10 cellular contexts compared by ENCODE assay signal in the genomic region with DNA sequence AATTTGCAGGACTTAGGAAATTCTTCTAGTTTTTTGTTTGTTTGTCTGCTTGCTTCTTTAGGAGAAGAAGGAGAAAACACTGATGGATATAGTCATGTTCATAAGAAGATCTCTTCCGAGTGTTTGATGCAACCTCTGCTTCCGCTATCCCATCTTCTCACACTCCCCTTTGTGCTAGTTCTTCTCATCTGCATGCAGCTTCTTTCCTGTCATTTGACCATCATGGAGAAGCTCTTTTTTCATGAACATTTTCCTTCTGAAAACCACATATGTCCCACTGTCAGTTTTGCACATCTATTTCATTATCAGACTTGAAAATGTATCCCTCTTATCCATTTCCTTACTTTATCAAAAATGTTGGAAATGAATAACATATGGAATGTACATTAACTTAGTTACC.
DNase-seq lines count a peak whose midpoint lies in the region; ATAC-seq and TF ChIP-seq lines count a peak whose summit lies in the region.
"Had no signal": no experiment of that assay in that cellular context is flagged by ENCODE, and none has a peak within 500 bp of the region (broad histone marks: within the 10 kb centered on the region; RNA-seq: fewer than 3 reads in every experiment).

No MANE protein-coding gene starts in this region.

- no peaks in the 10 kb centered on the region for H3K36me3 ChIP-seq in CD8-positive, alpha-beta memory T cell (ENCODE audit: insufficient read depth, low read length)
- no peaks in the 10 kb centered on the region for H3K36me3 ChIP-seq in ascending aorta

- intact Hi-C loops in activated T-helper 1 cell treated with anti-CD3 and anti-CD28 coated beads, Interleukin-12 subunit alpha, Interleukin-12 subunit beta, Interleukin-2, Interleukin-4 antibody, amounts not matched to agents 30 ng/mL and 10 ng/mL and 1 ng/mL, durations not matched to agents 14 hours and 24 hours and 36 hours (cut with micrococcal nuclease) = loop anchor here (2.0 to 10.0 kb wide), 7 partner anchors 32 to 1138 kb away; a partner anchor contains a TSS
- intact Hi-C loops in natural killer cell (cut with micrococcal nuclease) (loop anchor here (1.0 to 5.0 kb wide), 9 partner anchors 45 to 330 kb away; no protein-coding TSS in a partner anchor), ascending aorta (cut with DNase I) (no loop called here)

- POLR2A ChIA-PET in CD8-positive, alpha-beta memory T cell (lab: Charles Lee) = interaction anchor here (1.0 to 2.8 kb wide), 2 partner anchors 482 to 484 kb away, joined by 4 to 14 read pairs; a partner anchor contains a TSS

- no peaks in the 10 kb centered on the region for H3K9me3 ChIP-seq in CD8-positive, alpha-beta memory T cell (ENCODE audit: low read length)
- H3K9me3 ChIP-seq in ascending aorta = no peaks in the 10 kb centered on the region

- peaks cover 52% of the 10 kb centered on the region for H3K4me1 ChIP-seq in CD8-positive, alpha-beta memory T cell (ENCODE audit: insufficient read depth, low read length)
- no peaks in the 10 kb centered on the region for H3K4me1 ChIP-seq in ascending aorta

- H3K27ac Mint-ChIP-seq in CD8-positive, alpha-beta memory T cell = peak overlapping the region in 7 of 8 donors; percentile 58 to 93 (median 80)
- peak overlapping the region; percentile 82 for H3K27ac Mint-ChIP-seq in activated T-helper 1 cell treated with anti-CD3 and anti-CD28 coated beads, Interleukin-12 subunit alpha, Interleukin-12 subunit beta, Interleukin-2, Interleukin-4 antibody, amounts not matched to agents 30 ng/mL and 10 ng/mL and 1 ng/mL, durations not matched to agents 14 hours and 24 hours and 36 hours
- peak overlapping the region; percentile 96 to 98 for H3K27ac Mint-ChIP-seq in natural killer cell
- H3K27ac Mint-ChIP-seq: WTC11 had no signal

- no peak overlapping the region for H3K27ac ChIP-seq in CD8-positive, alpha-beta memory T cell (ENCODE audit: low read depth, low read length)
- no peak overlapping the region for H3K27ac ChIP-seq in ascending aorta

- peaks cover 57 to 63% (median 61%) of the 10 kb centered on the region in 3 donors for H3K4me1 Mint-ChIP-seq in CD8-positive, alpha-beta memory T cell
- H3K4me1 Mint-ChIP-seq in activated T-helper 1 cell treated with anti-CD3 and anti-CD28 coated beads, Interleukin-12 subunit alpha, Interleukin-12 subunit beta, Interleukin-2, Interleukin-4 antibody, amounts not matched to agents 30 ng/mL and 10 ng/mL and 1 ng/mL, durations not matched to agents 14 hours and 24 hours and 36 hours (ENCODE audit: low read depth) = peaks cover 58% of the 10 kb centered on the region
- peaks cover 56 to 64% of the 10 kb centered on the region in 2 donors for H3K4me1 Mint-ChIP-seq in natural killer cell

- H3K36me3 Mint-ChIP-seq in CD8-positive, alpha-beta memory T cell = no peaks in the 10 kb centered on the region
- H3K36me3 Mint-ChIP-seq in activated T-helper 1 cell treated with anti-CD3 and anti-CD28 coated beads, Interleukin-12 subunit alpha, Interleukin-12 subunit beta, Interleukin-2, Interleukin-4 antibody, amounts not matched to agents 30 ng/mL and 10 ng/mL and 1 ng/mL, durations not matched to agents 14 hours and 24 hours and 36 hours (ENCODE audit: low read depth) = peaks cover 10% of the 10 kb centered on the region
- H3K36me3 Mint-ChIP-seq in natural killer cell = no peaks in the 10 kb centered on the region
- H3K36me3 Mint-ChIP-seq: WTC11 had no signal

- no peak for DNase-seq in CD8-positive, alpha-beta memory T cell
- peak; percentile 94 to 96 for DNase-seq in Kasumi-1 (lab: John Stamatoyannopoulos, UW)
- no peak for DNase-seq in activated T-helper 1 cell treated with anti-CD3 and anti-CD28 coated beads, Interleukin-12 subunit alpha, Interleukin-12 subunit beta, Interleukin-2, Interleukin-4 antibody, amounts not matched to agents 30 ng/mL and 10 ng/mL and 1 ng/mL, durations not matched to agents 14 hours and 24 hours and 36 hours (ENCODE audit: low spot score)
- DNase-seq in natural killer cell = no peak
- DNase-seq in OCI-M2 (lab: John Stamatoyannopoulos, UW; ENCODE audit: unreplicated experiment) = no peak
- no peak for DNase-seq in ascending aorta (ENCODE audit: low spot score in 2 of 2)
- DNase-seq: NCI-H345, occipital lobe had no signal

- H3K4me3 ChIP-seq in CD8-positive, alpha-beta memory T cell (ENCODE audit: low read length) = peak overlapping the region; percentile 31
- no peak overlapping the region for H3K4me3 ChIP-seq in ascending aorta

- no peak for ATAC-seq in natural killer cell
- ATAC-seq in GM19324 (IDR thresholded peaks at IDR 0.05; ENCODE audit: low FRiP score, unreplicated experiment) = no peak

- no peaks in the 10 kb centered on the region for H3K27me3 ChIP-seq in CD8-positive, alpha-beta memory T cell (ENCODE audit: insufficient read depth, low read length, poor library complexity, severe bottlenecking)
- H3K27me3 ChIP-seq in ascending aorta = no peaks in the 10 kb centered on the region

- H3K27me3 Mint-ChIP-seq in CD8-positive, alpha-beta memory T cell = no peaks in the 10 kb centered on the region
- no peaks in the 10 kb centered on the region for H3K27me3 Mint-ChIP-seq in activated T-helper 1 cell treated with anti-CD3 and anti-CD28 coated beads, Interleukin-12 subunit alpha, Interleukin-12 subunit beta, Interleukin-2, Interleukin-4 antibody, amounts not matched to agents 30 ng/mL and 10 ng/mL and 1 ng/mL, durations not matched to agents 14 hours and 24 hours and 36 hours (ENCODE audit: insufficient read depth)
- no peaks in the 10 kb centered on the region for H3K27me3 Mint-ChIP-seq in natural killer cell (ENCODE audit: low read depth in 2 of 2)

- no peak for TF ChIP-seq CTCF in natural killer cell (IDR thresholded peaks at IDR 0.05)
- no peak for TF ChIP-seq CTCF in ascending aorta (IDR thresholded peaks at IDR 0.05)

- peak overlapping the region; percentile 60 to 91 (median 80) for H3K4me3 Mint-ChIP-seq in CD8-positive, alpha-beta memory T cell
- H3K4me3 Mint-ChIP-seq in activated T-helper 1 cell treated with anti-CD3 and anti-CD28 coated beads, Interleukin-12 subunit alpha, Interleukin-12 subunit beta, Interleukin-2, Interleukin-4 antibody, amounts not matched to agents 30 ng/mL and 10 ng/mL and 1 ng/mL, durations not matched to agents 14 hours and 24 hours and 36 hours = peak overlapping the region; percentile 68
- peak overlapping the region; percentile 87 for H3K4me3 Mint-ChIP-seq in natural killer cell
- H3K4me3 Mint-ChIP-seq: WTC11 had no signal

- CTCF ChIA-PET in CD8-positive, alpha-beta memory T cell (lab: Charles Lee) = interaction anchor here (0.7 to 2.9 kb wide), 6 partner anchors 8 to 490 kb away, joined by 3 to 27 read pairs (median 5); a partner anchor contains a TSS

- no peaks in the 10 kb centered on the region for H3K9me3 Mint-ChIP-seq in CD8-positive, alpha-beta memory T cell
- H3K9me3 Mint-ChIP-seq in activated T-helper 1 cell treated with anti-CD3 and anti-CD28 coated beads, Interleukin-12 subunit alpha, Interleukin-12 subunit beta, Interleukin-2, Interleukin-4 antibody, amounts not matched to agents 30 ng/mL and 10 ng/mL and 1 ng/mL, durations not matched to agents 14 hours and 24 hours and 36 hours = peaks cover 15% of the 10 kb centered on the region
- H3K9me3 Mint-ChIP-seq in natural killer cell = no peaks in the 10 kb centered on the region

Comparison
In these comparisons a context has a peak if more than half of its experiments do, and no peak if none do; other contexts are left out.
1. DNase-seq: peak in Kasumi-1 (2 of 2); none in CD8-positive, alpha-beta memory T cell (0 of 5), activated T-helper 1 cell treated with anti-CD3 and anti-CD28 coated beads, Interleukin-12 subunit alpha, Interleukin-12 subunit beta, Interleukin-2, Interleukin-4 antibody, amounts not matched to agents 30 ng/mL and 10 ng/mL and 1 ng/mL, durations not matched to agents 14 hours and 24 hours and 36 hours (single experiment), natural killer cell (single experiment), OCI-M2 (single experiment) and ascending aorta (0 of 2).
2. Peak in every context shown above with its lines, with median percentiles within 50 percentile points of each other: H3K27ac Mint-ChIP-seq and H3K4me3 Mint-ChIP-seq.